16 cellular contexts compared by ENCODE assay signal in genomic region chr18:25725461-25725860, GRCh38.
A peak's percentile ranks its signal among the peaks of the same experiment; 100 is the strongest.
DNase-seq lines count a peak whose midpoint lies in the region; ATAC-seq and TF ChIP-seq lines count a peak whose summit lies in the region.
"Had no signal": no experiment of that assay in that cellular context is flagged by ENCODE, and none has a peak within 500 bp of the region (broad histone marks: within the 10 kb centered on the region; RNA-seq: fewer than 3 reads in every experiment).

No MANE protein-coding gene starts in this region.

- no peak for TF ChIP-seq CTCF in fibroblast of mammary gland (conservative IDR thresholded peaks at IDR 0.05; ENCODE audit: control insufficient read depth, insufficient read depth, low read depth, low read length)

- peaks cover 4% of the 10 kb centered on the region for H3K9me3 ChIP-seq in SJCRH30 (replicated peaks)
- H3K9me3 ChIP-seq in HAP-1 = no peaks in the 10 kb centered on the region

- ATAC-seq in natural killer cell treated with Interleukin-12 subunit alpha and Interleukin-12 subunit beta and Interleukin-15 and Interleukin-18, amount 100 ng/mL, for 72 hours = peak; percentile 61 to 80
- ATAC-seq in stimulated activated effector memory CD8-positive, alpha-beta T cell treated with anti-CD3 and anti-CD28 coated beads, Interleukin-12 subunit alpha, Interleukin-12 subunit beta, amount 100 ng/mL, for 72 hours = peak; percentile 63
- ATAC-seq in HG03469 (IDR thresholded peaks at IDR 0.05; ENCODE audit: unreplicated experiment) (no peak), GM19395 (IDR thresholded peaks at IDR 0.05; ENCODE audit: unreplicated experiment) (no peak)
- ATAC-seq: CD8-positive, alpha-beta T cell; HCT116; HepG2 had no signal

- DNase-seq in SJCRH30 (no peak), fibroblast of mammary gland (ENCODE audit: low read depth) (peak; percentile 20), HAP-1 (ENCODE audit: low spot score in 2 of 2) (no peak)
- peak; percentile 63 for DNase-seq in natural killer cell treated with Interleukin-12 subunit alpha and Interleukin-12 subunit beta and Interleukin-15 and Interleukin-18, amount 100 ng/mL, for 72 hours (ENCODE audit: low spot score)
- no peak for DNase-seq in stimulated activated effector memory CD8-positive, alpha-beta T cell treated with anti-CD3 and anti-CD28 coated beads, Interleukin-12 subunit alpha, Interleukin-12 subunit beta, amount 100 ng/mL, for 72 hours (ENCODE audit: low spot score in 2 of 2)
- DNase-seq: CD8-positive, alpha-beta T cell; COR-L47; DMS153; DMS79 treated with DMSO at 0.1 percent for 48 hours; EL had no signal

- no peaks in the 10 kb centered on the region for H3K36me3 ChIP-seq in SJCRH30
- H3K36me3 ChIP-seq in HAP-1 (replicated peaks) = no peaks in the 10 kb centered on the region

- no peak overlapping the region for H3K4me3 ChIP-seq in SJCRH30
- H3K4me3 ChIP-seq in fibroblast of mammary gland (ENCODE audit: control insufficient read depth, low read depth, low read length) = no peak overlapping the region
- no peak overlapping the region for H3K4me3 ChIP-seq in HAP-1

- in situ Hi-C loops in HAP-1 (cut with MboI; ENCODE audit: low sequenced_read_pairs) = no loop called here

- peak overlapping the region; percentile 58 for H3K27ac ChIP-seq in SJCRH30

- H3K4me1 ChIP-seq in SJCRH30 (peaks cover 21% of the 10 kb centered on the region), HAP-1 (no peaks in the 10 kb centered on the region)

- H3K9me3 Mint-ChIP-seq in natural killer cell treated with Interleukin-12 subunit alpha and Interleukin-12 subunit beta and Interleukin-15 and Interleukin-18, amount 100 ng/mL, for 72 hours = peaks cover 14% of the 10 kb centered on the region
- peaks cover 5% of the 10 kb centered on the region for H3K9me3 Mint-ChIP-seq in stimulated activated effector memory CD8-positive, alpha-beta T cell treated with anti-CD3 and anti-CD28 coated beads, Interleukin-12 subunit alpha, Interleukin-12 subunit beta, amount 100 ng/mL, for 72 hours

- no peaks in the 10 kb centered on the region for H3K27me3 ChIP-seq in SJCRH30
- no peaks in the 10 kb centered on the region for H3K27me3 ChIP-seq in HAP-1 (ENCODE audit: low read depth)

- H3K27me3 Mint-ChIP-seq in natural killer cell treated with Interleukin-12 subunit alpha and Interleukin-12 subunit beta and Interleukin-15 and Interleukin-18, amount 100 ng/mL, for 72 hours = no peaks in the 10 kb centered on the region

- H3K4me1 Mint-ChIP-seq in natural killer cell treated with Interleukin-12 subunit alpha and Interleukin-12 subunit beta and Interleukin-15 and Interleukin-18, amount 100 ng/mL, for 72 hours (ENCODE audit: low read depth in 2 of 2) = peaks cover 16 to 66% of the 10 kb centered on the region in 2 donors
- peaks cover 7% of the 10 kb centered on the region for H3K4me1 Mint-ChIP-seq in stimulated activated effector memory CD8-positive, alpha-beta T cell treated with anti-CD3 and anti-CD28 coated beads, Interleukin-12 subunit alpha, Interleukin-12 subunit beta, amount 100 ng/mL, for 72 hours
- H3K4me1 Mint-ChIP-seq: B cell, CD14-positive monocyte had no signal

- H3K4me3 Mint-ChIP-seq in natural killer cell treated with Interleukin-12 subunit alpha and Interleukin-12 subunit beta and Interleukin-15 and Interleukin-18, amount 100 ng/mL, for 72 hours = peak overlapping the region; percentile 56
- H3K4me3 Mint-ChIP-seq in stimulated activated effector memory CD8-positive, alpha-beta T cell treated with anti-CD3 and anti-CD28 coated beads, Interleukin-12 subunit alpha, Interleukin-12 subunit beta, amount 100 ng/mL, for 72 hours = peak overlapping the region; percentile 15
- H3K4me3 Mint-ChIP-seq: B cell; CD14-positive monocyte; CD8-positive, alpha-beta T cell had no signal

- H3K27ac Mint-ChIP-seq in natural killer cell treated with Interleukin-12 subunit alpha and Interleukin-12 subunit beta and Interleukin-15 and Interleukin-18, amount 100 ng/mL, for 72 hours = peak overlapping the region; percentile 82 to 99
- peak overlapping the region; percentile 50 for H3K27ac Mint-ChIP-seq in stimulated activated effector memory CD8-positive, alpha-beta T cell treated with anti-CD3 and anti-CD28 coated beads, Interleukin-12 subunit alpha, Interleukin-12 subunit beta, amount 100 ng/mL, for 72 hours
- H3K27ac Mint-ChIP-seq: B cell, CD14-positive monocyte had no signal

- H3K36me3 Mint-ChIP-seq in natural killer cell treated with Interleukin-12 subunit alpha and Interleukin-12 subunit beta and Interleukin-15 and Interleukin-18, amount 100 ng/mL, for 72 hours = no peaks in the 10 kb centered on the region
- H3K36me3 Mint-ChIP-seq in stimulated activated effector memory CD8-positive, alpha-beta T cell treated with anti-CD3 and anti-CD28 coated beads, Interleukin-12 subunit alpha, Interleukin-12 subunit beta, amount 100 ng/mL, for 72 hours = no peaks in the 10 kb centered on the region
- H3K36me3 Mint-ChIP-seq: CD14-positive monocyte; CD8-positive, alpha-beta T cell had no signal

Comparison
In these comparisons a context has a peak if more than half of its experiments do, and no peak if none do; other contexts are left out.
1. DNase-seq: peak in fibroblast of mammary gland (single experiment) and natural killer cell treated with Interleukin-12 subunit alpha and Interleukin-12 subunit beta and Interleukin-15 and Interleukin-18, amount 100 ng/mL, for 72 hours (single experiment); none in SJCRH30 (0 of 2), stimulated activated effector memory CD8-positive, alpha-beta T cell treated with anti-CD3 and anti-CD28 coated beads, Interleukin-12 subunit alpha, Interleukin-12 subunit beta, amount 100 ng/mL, for 72 hours (0 of 2) and HAP-1 (0 of 2).
2. ATAC-seq: peak in natural killer cell treated with Interleukin-12 subunit alpha and Interleukin-12 subunit beta and Interleukin-15 and Interleukin-18, amount 100 ng/mL, for 72 hours (2 of 2) and stimulated activated effector memory CD8-positive, alpha-beta T cell treated with anti-CD3 and anti-CD28 coated beads, Interleukin-12 subunit alpha, Interleukin-12 subunit beta, amount 100 ng/mL, for 72 hours (single experiment); none in HG03469 (single experiment) and GM19395 (single experiment).